ENCODE assay signal across 25 cellular contexts in the genomic region with DNA sequence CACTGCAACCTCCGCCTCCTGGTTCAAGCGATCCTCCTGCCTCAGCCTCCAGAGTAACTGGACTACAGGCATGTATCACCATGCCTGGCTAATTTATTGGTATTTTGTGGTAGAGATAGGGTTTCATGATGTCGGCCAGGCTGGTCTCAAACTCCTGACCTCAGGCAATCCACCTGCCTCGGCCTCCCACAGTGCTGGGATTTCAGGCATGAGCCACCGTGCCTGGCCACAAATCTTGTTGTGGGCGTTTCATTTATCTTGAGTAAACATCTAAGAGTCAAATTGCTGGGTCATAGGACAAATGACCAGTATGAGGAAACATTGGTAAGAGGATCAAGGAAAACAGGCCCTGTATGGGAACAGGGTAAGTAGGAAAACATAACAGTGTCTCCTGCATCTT. TPM values are rescaled to one million over a fixed set of nuclear protein-coding genes. Genes with fewer than 3 reads are reported as not detected.
DNase-seq lines count a peak whose midpoint lies in the region; ATAC-seq and TF ChIP-seq lines count a peak whose summit lies in the region.
"Had no signal": no experiment of that assay in that cellular context is flagged by ENCODE, and none has a peak within 500 bp of the region (broad histone marks: within the 10 kb centered on the region; RNA-seq: fewer than 3 reads in every experiment).

No MANE protein-coding gene starts in this region.

- CTCF ChIA-PET in MCF 10A (lab: Yijun Ruan, JAX) (no interaction called here), mammary epithelial cell (lab: Charles Lee; ENCODE audit: low non-redundant PET) (no interaction called here)

- POLR2A ChIA-PET in MCF 10A (lab: Yijun Ruan, JAX): no interaction called here

- no peak overlapping the region for H3K4me3 ChIP-seq in mammary epithelial cell (replicated peaks in 1 of 3; ENCODE audit: insufficient read depth in 1 of 3, low read depth in 2 of 3, low read length in 3 of 3)
- no peak overlapping the region for H3K4me3 ChIP-seq in brain microvascular endothelial cell (ENCODE audit: low read depth, low read length)
- H3K4me3 ChIP-seq in liver (ENCODE audit: low read depth in 1 of 3, low read length in 3 of 3): no peak overlapping the region
- no peak overlapping the region for H3K4me3 ChIP-seq in adrenal gland
- H3K4me3 ChIP-seq: HAP-1, skin epidermis had no signal

- H3K36me3 ChIP-seq in mammary epithelial cell (ENCODE audit: insufficient read depth, low read length) (no peaks in the 10 kb centered on the region), brain microvascular endothelial cell (replicated peaks) (no peaks in the 10 kb centered on the region), liver (ENCODE audit: control insufficient read depth in 4 of 4, insufficient read depth in 3 of 4, low read depth in 1 of 4, low read length in 3 of 4) (peaks cover 0 to 16% (median 7%) of the 10 kb centered on the region in 4 donors), adrenal gland (replicated peaks in 1 of 2) (no peaks in the 10 kb centered on the region)

- no peaks in the 10 kb centered on the region for H3K27me3 ChIP-seq in mammary epithelial cell (ENCODE audit: insufficient read depth, low read length)
- H3K27me3 ChIP-seq in brain microvascular endothelial cell (replicated peaks): no peaks in the 10 kb centered on the region
- no peaks in the 10 kb centered on the region for H3K27me3 ChIP-seq in liver (ENCODE audit: control insufficient read depth in 4 of 4, insufficient read depth in 4 of 4, low read length in 3 of 4)
- no peaks in the 10 kb centered on the region for H3K27me3 ChIP-seq in adrenal gland

- 84% methylated on average over 4 of the region's 6 CpGs for WGBS in mammary epithelial cell (ENCODE audit: low coverage, missing lambda C conversion rate)
- 56% methylated on average over 6 of the region's 6 CpGs for WGBS in liver
- WGBS in adrenal gland, 4 donors: 76 to 87% (median 83%) methylated on average over 6 of the region's 6 CpGs

- H3K4me1 Mint-ChIP-seq in MCF 10A (ENCODE audit: insufficient read depth, unreplicated experiment): no peaks in the 10 kb centered on the region
- H3K4me1 Mint-ChIP-seq: CD14-positive monocyte, IgD-negative memory B cell, naive B cell had no signal

- H3K4me2 ChIP-seq in mammary epithelial cell (ENCODE audit: insufficient read depth, low read depth, low read length): no peak overlapping the region

- no peaks in the 10 kb centered on the region for H3K27me3 Mint-ChIP-seq in MCF 10A (ENCODE audit: insufficient read depth, unreplicated experiment)
- H3K27me3 Mint-ChIP-seq: IgD-negative memory B cell, naive B cell, T-cell had no signal

- TF ChIP-seq CTCF in MCF 10A (IDR thresholded peaks at IDR 0.05; ENCODE audit: unreplicated experiment): no peak
- TF ChIP-seq CTCF in mammary epithelial cell (conservative IDR thresholded peaks at IDR 0.05 in 1 of 2, IDR thresholded peaks at IDR 0.05 in 1 of 2; ENCODE audit: extremely low read depth in 1 of 2, insufficient read depth in 1 of 2, low read depth in 1 of 2, low read length in 2 of 2): no peak
- TF ChIP-seq CTCF in brain microvascular endothelial cell (IDR thresholded peaks at IDR 0.05; ENCODE audit: low read depth, low read length, missing control alignments): no peak
- TF ChIP-seq CTCF in liver (IDR thresholded peaks at IDR 0.05; ENCODE audit: low read depth, low read length, missing input control): no peak
- no peak for TF ChIP-seq CTCF in adrenal gland (IDR thresholded peaks at IDR 0.05)

- peaks cover 6% of the 10 kb centered on the region for H3K36me3 Mint-ChIP-seq in MCF 10A (ENCODE audit: insufficient read depth, unreplicated experiment)

- no peak for ATAC-seq in HG03196 (IDR thresholded peaks at IDR 0.05; ENCODE audit: unreplicated experiment)
- no peak for ATAC-seq in HG02610 (IDR thresholded peaks at IDR 0.05; ENCODE audit: unreplicated experiment)
- ATAC-seq: T-cell had no signal

- H3K9ac ChIP-seq in mammary epithelial cell (ENCODE audit: insufficient read depth, low read length): no peak overlapping the region
- no peak overlapping the region for H3K9ac ChIP-seq in liver (ENCODE audit: low read depth in 1 of 2, low read length in 2 of 2)

- TF ChIP-seq POLR2A in adrenal gland (IDR thresholded peaks at IDR 0.05): no peak

- dilution Hi-C loops in mammary epithelial cell (cut with HindIII; ENCODE audit: low sequenced_read_pairs): loop anchor here (5.0 kb wide), 1 partner anchor 91 kb away; no protein-coding TSS in a partner anchor

- H3K4me1 ChIP-seq in mammary epithelial cell (ENCODE audit: insufficient read depth, low read length) (no peaks in the 10 kb centered on the region), liver (ENCODE audit: control insufficient read depth in 4 of 4, insufficient read depth in 4 of 4, low read length in 3 of 4) (peaks cover 0 to 3% (median 3%) of the 10 kb centered on the region in 4 donors), adrenal gland (replicated peaks in 1 of 2) (no peaks in the 10 kb centered on the region)
- H3K4me1 ChIP-seq: HAP-1 had no signal

- no peak overlapping the region for H3K27ac ChIP-seq in mammary epithelial cell (ENCODE audit: insufficient read depth, low read depth, low read length)
- no peak overlapping the region for H3K27ac ChIP-seq in brain microvascular endothelial cell
- H3K27ac ChIP-seq in liver (ENCODE audit: low read depth in 1 of 2, low read length in 2 of 2): peak overlapping the region; percentile 70 to 80
- no peak overlapping the region for H3K27ac ChIP-seq in adrenal gland
- H3K27ac ChIP-seq: skin epidermis had no signal

- no peaks in the 10 kb centered on the region for H3K79me2 ChIP-seq in mammary epithelial cell (ENCODE audit: insufficient read depth, low read length)

- intact Hi-C loops in MCF 10A (cut with micrococcal nuclease): no loop called here
- intact Hi-C loops in mammary epithelial cell (cut with micrococcal nuclease): no loop called here
- intact Hi-C loops in adrenal gland (cut with DNase I): no loop called here

- H3K27ac Mint-ChIP-seq in MCF 10A (ENCODE audit: low read depth, unreplicated experiment): no peak overlapping the region
- H3K27ac Mint-ChIP-seq: IgD-negative memory B cell, T-cell had no signal

- H3K4me3 Mint-ChIP-seq in MCF 10A (ENCODE audit: unreplicated experiment): no peak overlapping the region
- H3K4me3 Mint-ChIP-seq: CD14-positive monocyte, naive B cell, T-cell had no signal

- H3K9me3 Mint-ChIP-seq in MCF 10A (ENCODE audit: unreplicated experiment): no peaks in the 10 kb centered on the region
- H3K9me3 Mint-ChIP-seq: IgD-negative memory B cell, naive B cell, T-cell had no signal

- no peaks in the 10 kb centered on the region for H4K20me1 ChIP-seq in mammary epithelial cell (ENCODE audit: insufficient read depth, low read length)

- no peaks in the 10 kb centered on the region for H3K9me3 ChIP-seq in mammary epithelial cell (replicated peaks; ENCODE audit: insufficient read depth, low read length)
- no peaks in the 10 kb centered on the region for H3K9me3 ChIP-seq in liver (ENCODE audit: control insufficient read depth in 4 of 4, low read length in 3 of 4)
- H3K9me3 ChIP-seq in adrenal gland (replicated peaks in 1 of 3): no peaks in the 10 kb centered on the region
- H3K9me3 ChIP-seq: HAP-1 had no signal

- in situ Hi-C loops in mammary epithelial cell (cut with MboI; ENCODE audit: low sequenced_read_pairs in 2 of 2) (no loop called here), brain microvascular endothelial cell (cut with HindIII; ENCODE audit: low pct_ligation_motif_present, low sequenced_read_pairs) (no loop called here)

- peak; percentile 51 to 56 for TF ChIP-seq RAD21 in liver (IDR thresholded peaks at IDR 0.05)

- BruUV-seq in MCF 10A (replicated peaks; lab: Mats Ljungman, UMichigan) (no TSS peak), mammary epithelial cell (replicated peaks; lab: Mats Ljungman, UMichigan) (no TSS peak)

- peak; percentile 17 for DNase-seq in MCF 10A (ENCODE audit: unreplicated experiment)
- no peak for DNase-seq in mammary epithelial cell
- peak; percentile 2 for DNase-seq in brain microvascular endothelial cell
- no peak for DNase-seq in stimulated activated CD4-positive, alpha-beta T cell treated with anti-CD3 and anti-CD28 coated beads, Interleukin-15, amount 100 ng/mL, for 24 hours
- no peak for DNase-seq in adrenal gland
- DNase-seq: activated CD4-positive, alpha-beta T cell treated with anti-CD3 and anti-CD28 coated beads, Interleukin-2, amount 50 U/mL, for 4 hours; activated naive CD4-positive, alpha-beta T cell; aorta; cerebellar nuclear complex; DMS53; effector CD8-positive, alpha-beta T cell; head of caudate nucleus; MV-4-11; naive B cell; NCI-H1930; NCI-H510A; stimulated activated CD4-positive, alpha-beta T cell treated with anti-CD3 and anti-CD28 coated beads, Interleukin-4, amount 100 ng/mL, for 1 hour; T-cell had no signal

- no peak overlapping the region for H2AFZ ChIP-seq in mammary epithelial cell (ENCODE audit: low read depth, low read length)

TF ChIP-seq in liver, 16 proteins besides CTCF, POLR2A, EP300 and RAD21 (continues in another document):
- TF ChIP-seq JUND (IDR thresholded peaks at IDR 0.05): peak in 1 of 2 donors; percentile 72
- peak; percentile 86 to 90 for TF ChIP-seq RXRA (IDR thresholded peaks at IDR 0.05)
- TF ChIP-seq YY1 (IDR thresholded peaks at IDR 0.05): peak; percentile 61
- peak in 1 of 2 donors; percentile 29 for TF ChIP-seq GABPA (IDR thresholded peaks at IDR 0.05 in 1 of 2, conservative IDR thresholded peaks at IDR 0.05 in 1 of 2)
- peak in 1 of 2 donors; percentile 43 for TF ChIP-seq EGR1 (IDR thresholded peaks at IDR 0.05; ENCODE audit: low read depth in 2 of 2)
- TF ChIP-seq FOXA2 (IDR thresholded peaks at IDR 0.05): peak; percentile 98
- peak; percentile 85 to 91 for TF ChIP-seq HNF4A (conservative IDR thresholded peaks at IDR 0.05)
- TF ChIP-seq HNF4G (IDR thresholded peaks at IDR 0.05): no peak
- peak; percentile 94 for TF ChIP-seq FOXA1 (IDR thresholded peaks at IDR 0.05)

RNA-seq across cellular contexts. Expression of a gene that starts 17.9 kb away (rescaled TPM):
- not detected in 2 replicates for total RNA-seq in MCF 10A (2022)
- total RNA-seq in mammary epithelial cell: under 1 TPM in 1 of 2 donors, not detected in 1; 0.33 TPM
- 0.25 TPM for polyA plus RNA-seq in mammary epithelial cell
- polyA minus RNA-seq in mammary epithelial cell: not detected
- total RNA-seq in liver: 1 to 10 TPM in 1 of 2 donors, under 1 TPM in 1; 0.84 to 4.5 TPM
- 1 to 10 TPM; 1.2 to 1.9 TPM for polyA plus RNA-seq in liver
- total RNA-seq in adrenal gland: 10 to 100 TPM in 2 of 8 donors, 1 to 10 TPM in 6; 1.8 to 13.3 (median 6.2) TPM
- 1 to 10 TPM; 1.8 to 3.3 (median 2.4) TPM for polyA plus RNA-seq in adrenal gland
- polyA plus RNA-seq: CD14-positive monocyte had no signal

Comparison
In these comparisons a context has a peak if more than half of its experiments do, and no peak if none do; other contexts are left out.
1. DNase-seq: peak in MCF 10A (single experiment) and brain microvascular endothelial cell (single experiment); none in mammary epithelial cell (single experiment), stimulated activated CD4-positive, alpha-beta T cell treated with anti-CD3 and anti-CD28 coated beads, Interleukin-15, amount 100 ng/mL, for 24 hours (single experiment) and adrenal gland (0 of 7).
2. H3K27ac ChIP-seq: peak in liver (2 of 2); none in mammary epithelial cell (single experiment), brain microvascular endothelial cell (single experiment) and adrenal gland (0 of 5).